In genomic region chrX:16771483-16772398, GRCh38 we compare ENCODE assay signal across 1 cellular context.
TF ChIP-seq lines count a peak whose summit lies in the region.

No MANE protein-coding gene starts in this region.

TF ChIP-seq in K562, 482 proteins besides CTCF, POLR2A, EP300 and RAD21 (continued from another document and continues in another):
- TF ChIP-seq CAMTA2 (CRISPR knock-in tag; conservative IDR thresholded peaks at IDR 0.05) (peak; percentile 89; the same call in 1 of the 2 replicates), MXI1 (IDR thresholded peaks at IDR 0.05; ENCODE audit: low read depth, low read length) (peak; percentile 36; the same call in 1 of the 2 replicates), NR4A1 (CRISPR knock-in tag; IDR thresholded peaks at IDR 0.05) (no peak), NR4A1 (tag; IDR thresholded peaks at IDR 0.05) (no peak), MAFG (tag; conservative IDR thresholded peaks at IDR 0.05) (peak; percentile 96), E2F6 (IDR thresholded peaks at IDR 0.05; ENCODE audit: borderline replicate concordance in 1 of 2, extremely low read depth in 1 of 2, insufficient read depth in 1 of 2, insufficient read length in 1 of 2, low read depth in 1 of 2, low read length in 1 of 2, poor library complexity in 1 of 2, severe bottlenecking in 1 of 2) (peak in 1 of 2 experiments; percentile 26), NCOR1 (IDR thresholded peaks at IDR 0.05) (peak; percentile 94), RHOXF2B (CRISPR knock-in tag; conservative IDR thresholded peaks at IDR 0.05) (0 out of 2 replicates have a peak, but pooled peaks have one; percentile 32), TEAD4 (IDR thresholded peaks at IDR 0.05; ENCODE audit: low read length) (peak; percentile 92), TEAD4 (CRISPR knock-in tag; IDR thresholded peaks at IDR 0.05; ENCODE audit: borderline replicate concordance) (no peak), DLX4 (CRISPR knock-in tag; IDR thresholded peaks at IDR 0.05) (peak; percentile 85; the same call in 1 of the 2 replicates), L3MBTL2 (IDR thresholded peaks at IDR 0.05) (peak; percentile 22; the same call in 1 of the 2 replicates), ZNF76 (CRISPR knock-in tag; IDR thresholded peaks at IDR 0.05; ENCODE audit: borderline replicate concordance) (no peak), TBP (optimal IDR thresholded peaks at IDR 0.05; ENCODE audit: low read depth, low read length) (peak; percentile 99), PATZ1 (CRISPR knock-in tag; IDR thresholded peaks at IDR 0.05; ENCODE audit: borderline replicate concordance) (peak; percentile 70; the same call in 1 of the 2 replicates), HBP1 (CRISPR knock-in tag; IDR thresholded peaks at IDR 0.05) (peak; percentile 99), JUND (IDR thresholded peaks at IDR 0.05; ENCODE audit: borderline replicate concordance, low read depth, low read length) (peak; percentile 89), JUND (tag; IDR thresholded peaks at IDR 0.05; ENCODE audit: borderline replicate concordance, low read depth, low read length) (peak; percentile 89; the same call in 2 of the 3 replicates), PBX2 (CRISPR knock-in tag; IDR thresholded peaks at IDR 0.05; ENCODE audit: low read depth) (no peak), PBX2 (tag; conservative IDR thresholded peaks at IDR 0.05; ENCODE audit: low read depth) (peak; percentile 37; the same call in 1 of the 2 replicates), HMG20B (CRISPR knock-in tag; IDR thresholded peaks at IDR 0.05) (peak; percentile 67; the same call in 1 of the 2 replicates), ZNF780A (CRISPR knock-in tag; IDR thresholded peaks at IDR 0.05) (peak; percentile 63; the same call in 1 of the 2 replicates), GABPB1 (CRISPR knock-in tag; IDR thresholded peaks at IDR 0.05) (peak; percentile 43; the same call in 1 of the 2 replicates), ELF2 (CRISPR knock-in tag; IDR thresholded peaks at IDR 0.05) (peak; percentile 45; the same call in 1 of the 2 replicates), RFX5 (IDR thresholded peaks at IDR 0.05; ENCODE audit: low read depth, low read length) (no peak; the same call in 1 of the 2 replicates), ZKSCAN8 (CRISPR knock-in tag; IDR thresholded peaks at IDR 0.05) (peak; percentile 70; the same call in 1 of the 2 replicates), MAFK (IDR thresholded peaks at IDR 0.05; ENCODE audit: low read length) (peak; percentile 82), MAFF (IDR thresholded peaks at IDR 0.05; ENCODE audit: low read length) (peak; percentile 89), ZNF592 (IDR thresholded peaks at IDR 0.05) (0 out of 2 replicates have a peak, but pooled peaks have one; percentile 51), SNIP1 (IDR thresholded peaks at IDR 0.05; ENCODE audit: low read depth) (peak; percentile 64), CSDE1 (IDR thresholded peaks at IDR 0.05) (peak in 1 of 2 experiments; percentile 88; a peak in 2 of 4 replicates), ZNF77 (CRISPR knock-in tag; IDR thresholded peaks at IDR 0.05) (no peak), CUX1 (CRISPR knock-in tag; IDR thresholded peaks at IDR 0.05) (no peak)
